8 cellular contexts compared by ENCODE assay signal in genomic region chr19:45902651-45903625, GRCh38. TPM values are rescaled to one million over a fixed set of nuclear protein-coding genes. Genes with fewer than 3 reads are reported as not detected.
DNase-seq lines count a peak whose midpoint lies in the region; ATAC-seq lines count a peak whose summit lies in the region.

No MANE protein-coding gene starts in this region.

- H2BK12ac ChIP-seq in mesenchymal stem cell (ENCODE audit: low read length in 2 of 2), result no peak overlapping the region

- no peak overlapping the region for H2BK5ac ChIP-seq in mesenchymal stem cell (ENCODE audit: low read depth, low read length, poor library complexity, severe bottlenecking)

- peaks cover 16% of the 10 kb centered on the region in 2 donors for H3K4me1 Mint-ChIP-seq in effector memory CD8-positive, alpha-beta T cell (ENCODE audit: low read depth in 2 of 2)

- H2AFZ ChIP-seq in mesenchymal stem cell (ENCODE audit: low read depth, low read length), result peak overlapping the region; percentile 86

- H3K9me3 ChIP-seq in mesenchymal stem cell (ENCODE audit: control insufficient read depth, low read length), result no peaks in the 10 kb centered on the region

- peaks cover 15 to 26% of the 10 kb centered on the region in 2 experiments for H3K36me3 ChIP-seq in mesenchymal stem cell (ENCODE audit: control insufficient read depth in 1 of 2, insufficient read depth in 2 of 2, low read depth in 1 of 2, low read length in 2 of 2)

- H3K4me2 ChIP-seq in mesenchymal stem cell (ENCODE audit: low read length, poor library complexity, severe bottlenecking), result peak overlapping the region; percentile 89

- peaks cover 14% of the 10 kb centered on the region for H3K4me1 ChIP-seq in mesenchymal stem cell (ENCODE audit: control insufficient read depth, insufficient read depth, low read depth, low read length)

- H4K8ac ChIP-seq in mesenchymal stem cell (ENCODE audit: low read length), result peak overlapping the region; percentile 81

- H3K14ac ChIP-seq in mesenchymal stem cell (ENCODE audit: low read length in 2 of 2), result no peak overlapping the region

- peaks cover 31% of the 10 kb centered on the region for H3K36me3 Mint-ChIP-seq in effector memory CD8-positive, alpha-beta T cell (ENCODE audit: insufficient read depth)

- H4K91ac ChIP-seq in mesenchymal stem cell (ENCODE audit: low read length), result peak overlapping the region; percentile 34

- no peaks in the 10 kb centered on the region for H3K27me3 Mint-ChIP-seq in effector memory CD8-positive, alpha-beta T cell

- H3K9ac ChIP-seq in mesenchymal stem cell (ENCODE audit: low read length), result peak overlapping the region; percentile 77

- H3K23ac ChIP-seq in mesenchymal stem cell (ENCODE audit: low read length in 2 of 2), result no peak overlapping the region

- no peaks in the 10 kb centered on the region for H3K27me3 ChIP-seq in mesenchymal stem cell (ENCODE audit: control insufficient read depth in 1 of 2, insufficient read depth in 1 of 2, low read length in 2 of 2)

- H3K4ac ChIP-seq in mesenchymal stem cell (ENCODE audit: low read depth in 1 of 2, low read length in 2 of 2), result peak overlapping the region in 1 of 2 experiments; percentile 67

- H3K4me3 Mint-ChIP-seq in effector memory CD8-positive, alpha-beta T cell, result peak overlapping the region; percentile 93 to 96

- H3K18ac ChIP-seq in mesenchymal stem cell (ENCODE audit: low read depth in 1 of 2, low read length in 2 of 2), result peak overlapping the region; percentile 64 to 94

- peak overlapping the region; percentile 77 for H3K27ac ChIP-seq in mesenchymal stem cell (ENCODE audit: low read length, poor library complexity, severe bottlenecking)

- peak overlapping the region; percentile 86 to 93 for H3K27ac Mint-ChIP-seq in effector memory CD8-positive, alpha-beta T cell

- H3K79me1 ChIP-seq in mesenchymal stem cell (replicated peaks; ENCODE audit: low read length, poor library complexity, severe bottlenecking), result peaks cover 18% of the 10 kb centered on the region

- H3K4me3 ChIP-seq in mesenchymal stem cell (ENCODE audit: insufficient read depth in 1 of 2, low read depth in 1 of 2, low read length in 2 of 2), result peak overlapping the region; percentile 74 to 93

- no peaks in the 10 kb centered on the region for H3K9me3 Mint-ChIP-seq in effector memory CD8-positive, alpha-beta T cell

- no peak overlapping the region for H2BK120ac ChIP-seq in mesenchymal stem cell (ENCODE audit: low read depth, low read length)

- peak overlapping the region; percentile 49 for H2BK15ac ChIP-seq in mesenchymal stem cell (ENCODE audit: low read depth, poor library complexity, severe bottlenecking)

- ATAC-seq in GM21360 (IDR thresholded peaks at IDR 0.05; ENCODE audit: unreplicated experiment), result peak; percentile 83
- peak; percentile 82 for ATAC-seq in effector memory CD8-positive, alpha-beta T cell (replicated peaks)

- H2AK5ac ChIP-seq in mesenchymal stem cell (ENCODE audit: low read length, severe bottlenecking), result no peak overlapping the region

- DNase-seq in COR-L47 (lab: John Stamatoyannopoulos, UW), result peak; percentile 96
- peak; percentile 100 for DNase-seq in HT-29 (ENCODE audit: low spot score)
- DNase-seq in NK-92 treated with Interleukin-12 subunit alpha and Interleukin-12 subunit beta, amount 100 ng/mL, for 24 hours (lab: John Stamatoyannopoulos, UW), result peak; percentile 99
- peak; percentile 97 to 99 for DNase-seq in activated CD8-positive, alpha-beta memory T cell treated with anti-CD3 and anti-CD28 coated beads for 4 hours (ENCODE audit: low read depth in 2 of 2)
- peak; percentile 98 to 100 (median 99) for DNase-seq in effector memory CD8-positive, alpha-beta T cell
- peak; percentile 96 for DNase-seq in mesenchymal stem cell
- DNase-seq in stimulated activated CD8-positive, alpha-beta memory T cell treated with anti-CD3 and anti-CD28 coated beads, Interleukin-12 subunit alpha, Interleukin-12 subunit beta, amount 100 ng/mL, for 24 hours (ENCODE audit: extremely low read depth), result peak; percentile 99

- 6% methylated on average over 63 of the region's 73 CpGs for WGBS in mesenchymal stem cell

RNA-seq across cellular contexts. Expression of gene MYPOP, which starts 0.5 kb away (rescaled TPM):
- 8.5 and 10.2 TPM in 2 replicates for total RNA-seq in HT-29 (2014; rRNA removed; shearing (Covaris generic))
- 14.9 TPM for polyA plus RNA-seq in mesenchymal stem cell (2013, experiment 1 of 2)
- polyA plus RNA-seq in mesenchymal stem cell (2013, experiment 2 of 2), result 15.3 TPM

RNA-seq across cellular contexts. Expression of gene NANOS2, which starts 11.6 kb away (rescaled TPM):
- not detected in 2 replicates for total RNA-seq in HT-29 (2014; rRNA removed; shearing (Covaris generic))
- polyA plus RNA-seq in mesenchymal stem cell (2013, experiment 1 of 2), result not detected
- polyA plus RNA-seq in mesenchymal stem cell (2013, experiment 2 of 2), result not detected

RNA-seq across cellular contexts. Expression of gene IRF2BP1, which starts 17.0 kb away (rescaled TPM):
- total RNA-seq in HT-29 (2014; rRNA removed; shearing (Covaris generic)), result 119 and 125 TPM in 2 replicates
- 8.0 TPM for polyA plus RNA-seq in mesenchymal stem cell (2013, experiment 1 of 2)
- 8.2 TPM for polyA plus RNA-seq in mesenchymal stem cell (2013, experiment 2 of 2)

RNA-seq across cellular contexts. Expression of gene FOXA3, which starts 38.8 kb away (rescaled TPM):
- 6.1 and 10.7 TPM in 2 replicates for total RNA-seq in HT-29 (2014; rRNA removed; shearing (Covaris generic))
- polyA plus RNA-seq in mesenchymal stem cell (2013, experiment 1 of 2), result not detected
- polyA plus RNA-seq in mesenchymal stem cell (2013, experiment 2 of 2), result not detected

RNA-seq across cellular contexts. Expression of gene SYMPK, which starts 40.0 kb away (rescaled TPM):
- 114 and 117 TPM in 2 replicates for total RNA-seq in HT-29 (2014; rRNA removed; shearing (Covaris generic))
- 38.9 TPM for polyA plus RNA-seq in mesenchymal stem cell (2013, experiment 1 of 2)
- polyA plus RNA-seq in mesenchymal stem cell (2013, experiment 2 of 2), result 39.9 TPM

Comparison
In these comparisons a context has a peak if more than half of its experiments do, and no peak if none do; other contexts are left out.
1. Peak in every context shown above with its lines: DNase-seq, ATAC-seq, H3K4me3 ChIP-seq and H3K27ac ChIP-seq.